ENCODE assay signal across 15 cellular contexts in genomic region chr17:36730095-36730808, GRCh38.
DNase-seq lines count a peak whose midpoint lies in the region; ATAC-seq, FAIRE-seq and TF ChIP-seq lines count a peak whose summit lies in the region.
"Had no signal": no experiment of that assay in that cellular context is flagged by ENCODE, and none has a peak within 500 bp of the region (broad histone marks: within the 10 kb centered on the region; RNA-seq: fewer than 3 reads in every experiment).

No MANE protein-coding gene starts in this region.

- peak overlapping the region; percentile 41 for H3K18ac ChIP-seq in H1 (ENCODE audit: extremely low read depth, low read length)

- H4K20me1 ChIP-seq in H1 (replicated peaks in 1 of 2; ENCODE audit: control insufficient read depth in 1 of 2, insufficient read depth in 2 of 2, low read length in 2 of 2) (no peaks in the 10 kb centered on the region), neural progenitor cell (ENCODE audit: low read depth) (no peaks in the 10 kb centered on the region)

- no peaks in the 10 kb centered on the region for H3K9me3 Mint-ChIP-seq in neural progenitor cell
- H3K9me3 Mint-ChIP-seq in naive thymus-derived CD8-positive, alpha-beta T cell: no peaks in the 10 kb centered on the region

- no peak overlapping the region for H4K5ac ChIP-seq in H1 (ENCODE audit: insufficient read length, low read depth, low read length)

- TF ChIP-seq CTCF in HEK293 (tag by site-specific recombination; IDR thresholded peaks at IDR 0.05) (no peak), H1 (IDR thresholded peaks at IDR 0.05; ENCODE audit: control extremely low read depth in 1 of 3, insufficient read depth in 1 of 3, low read depth in 1 of 3, low read length in 3 of 3) (no peak), neural progenitor cell (IDR thresholded peaks at IDR 0.05) (no peak)

- H3K27ac Mint-ChIP-seq in neural progenitor cell: peak overlapping the region; percentile 8
- H3K27ac Mint-ChIP-seq in naive thymus-derived CD8-positive, alpha-beta T cell: peak overlapping the region in 1 of 10 donors; percentile 41
- H3K27ac Mint-ChIP-seq: B cell had no signal

- FAIRE-seq in H1 (lab: Jason Lieb, UNC): no peak
- FAIRE-seq: A204.1, GM12878, GM18507 had no signal

- peak overlapping the region; percentile 27 for H3K4ac ChIP-seq in H1 (replicated peaks; ENCODE audit: insufficient read length, low read depth, low read length)

- ATAC-seq in HG03139 (IDR thresholded peaks at IDR 0.05; ENCODE audit: unreplicated experiment): no peak
- ATAC-seq in naive thymus-derived CD8-positive, alpha-beta T cell: no peak
- ATAC-seq: GM12878 had no signal

- H2BK12ac ChIP-seq in H1 (ENCODE audit: low read depth, low read length): peak overlapping the region; percentile 99; the same call in 1 of the 2 replicates

- H3K79me2 ChIP-seq in H1 (ENCODE audit: control insufficient read depth in 1 of 2, insufficient read depth in 2 of 2, low read length in 2 of 2): no peaks in the 10 kb centered on the region
- H3K79me2 ChIP-seq in neural progenitor cell (ENCODE audit: low read depth): no peaks in the 10 kb centered on the region

- H2BK15ac ChIP-seq in H1 (ENCODE audit: low read length): no peak overlapping the region; the same call in 1 of the 2 replicates

- peak overlapping the region; percentile 5 for H4K91ac ChIP-seq in H1 (replicated peaks; ENCODE audit: insufficient read length, low read length)

- no peak overlapping the region; the same call in 1 of the 2 replicates for H2AK5ac ChIP-seq in H1 (ENCODE audit: low read depth, low read length)

- CTCF ChIA-PET in HEK293 (lab: Yijun Ruan, JAX): no interaction called here
- CTCF ChIA-PET in H1 (lab: Charles Lee; ENCODE audit: partially characterized antibody): interaction anchor here (1.6 to 2.0 kb wide), 3 partner anchors 18 to 25 kb away, joined by 4 to 7 read pairs (median 5); no protein-coding TSS in a partner anchor

- peak overlapping the region; percentile 69; the same call in 1 of the 2 replicates for H2BK20ac ChIP-seq in H1 (ENCODE audit: low read length)

- 74% methylated on average over 9 of the region's 9 CpGs; no CpG with 5 or more reads in 1 of the 2 experiments for WGBS in H1 (ENCODE audit: extremely low coverage in 1 of 2, insufficient coverage in 1 of 2, insufficient read length in 1 of 2, insufficient replicate concordance in 2 of 2, low coverage in 1 of 2, low lambda C conversion rate in 2 of 2, missing lambda C conversion rate in 1 of 2), 2 experiments

- no peak for DNase-seq in H1 (ENCODE audit: low read depth in 1 of 2, low spot score in 2 of 2)
- no peak for DNase-seq in neural progenitor cell (ENCODE audit: low spot score)
- no peak for DNase-seq in NCI-H524 treated with DMSO at 0.1 percent for 48 hours (lab: John Stamatoyannopoulos, UW)
- no peak for DNase-seq in NCI-H1417 treated with DMSO at 0.1 percent for 48 hours (lab: John Stamatoyannopoulos, UW)
- DNase-seq in naive thymus-derived CD8-positive, alpha-beta T cell: no peak
- DNase-seq: C1 segment of cervical spinal cord; CD4-positive, alpha-beta memory T cell; GOT3; HCEC 1CT had no signal

- no peaks in the 10 kb centered on the region for H3K36me3 ChIP-seq in HEK293 (ENCODE audit: control insufficient read depth in 2 of 2, insufficient read depth in 1 of 2, low read length in 2 of 2)
- no peaks in the 10 kb centered on the region for H3K36me3 ChIP-seq in H1 (ENCODE audit: control insufficient read depth in 2 of 4, insufficient read depth in 4 of 4, low read length in 3 of 4)
- no peaks in the 10 kb centered on the region for H3K36me3 ChIP-seq in neural progenitor cell

- TF ChIP-seq RAD21 in H1 (IDR thresholded peaks at IDR 0.05 in 1 of 2, conservative IDR thresholded peaks at IDR 0.05 in 1 of 2; ENCODE audit: low read depth in 2 of 2, low read length in 2 of 2): no peak

- no peak overlapping the region for H2BK5ac ChIP-seq in H1 (ENCODE audit: low read depth, low read length)

- no peak for TF ChIP-seq EP300 in H1 (IDR thresholded peaks at IDR 0.05; ENCODE audit: borderline replicate concordance in 1 of 2, low read depth in 2 of 2, low read length in 2 of 2)

- H3K79me1 ChIP-seq in H1 (ENCODE audit: low read depth, low read length): no peaks in the 10 kb centered on the region

- no peak overlapping the region for H3K27ac ChIP-seq in HEK293 (ENCODE audit: extremely low read depth, low read depth, low read length)
- H3K27ac ChIP-seq in H1 (ENCODE audit: low read depth, low read length): no peak overlapping the region
- H3K27ac ChIP-seq in neural progenitor cell: no peak overlapping the region

- H3F3A ChIP-seq in neural progenitor cell (ENCODE audit: low read depth): peaks cover 30% of the 10 kb centered on the region

- no peaks in the 10 kb centered on the region for H3K36me3 Mint-ChIP-seq in neural progenitor cell
- H3K36me3 Mint-ChIP-seq in naive thymus-derived CD8-positive, alpha-beta T cell: no peaks in the 10 kb centered on the region
- H3K36me3 Mint-ChIP-seq: CD4-positive, alpha-beta memory T cell had no signal

- H3K4me3 ChIP-seq in HEK293 (ENCODE audit: low read depth, low read length): no peak overlapping the region
- H3K4me3 ChIP-seq in H1 (ENCODE audit: extremely low read depth in 1 of 4, insufficient read depth in 2 of 4, low read depth in 3 of 4, low read length in 4 of 4): no peak overlapping the region
- no peak overlapping the region for H3K4me3 ChIP-seq in neural progenitor cell
- H3K4me3 ChIP-seq: GM12878 had no signal

- H3K27me3 ChIP-seq in H1 (replicated peaks in 1 of 4; ENCODE audit: control insufficient read depth in 3 of 4, extremely low read depth in 1 of 4, insufficient read depth in 3 of 4, low read length in 3 of 4): peaks cover 0 to 7% (median 4%) of the 10 kb centered on the region in 4 experiments; a peak in 4 of 7 replicates
- no peaks in the 10 kb centered on the region for H3K27me3 ChIP-seq in neural progenitor cell

- H4K8ac ChIP-seq in H1 (ENCODE audit: extremely low read depth, insufficient read depth, low read length): no peak overlapping the region

- H2AFZ ChIP-seq in H1 (ENCODE audit: low read length) (no peak overlapping the region), neural progenitor cell (replicated peaks) (peak overlapping the region; percentile 48)

- peak overlapping the region in 1 of 2 experiments; percentile 64; a peak in 2 of 4 replicates for H3K4me2 ChIP-seq in H1 (ENCODE audit: insufficient read depth in 1 of 2, low read depth in 2 of 2, low read length in 2 of 2)
- H3K4me2 ChIP-seq in neural progenitor cell: peak overlapping the region; percentile 6

- H3K23ac ChIP-seq in H1 (ENCODE audit: insufficient read length): no peak overlapping the region

- POLR2A ChIA-PET in HEK293 (lab: Yijun Ruan, JAX): no interaction called here
- POLR2A ChIA-PET in H1 (lab: Charles Lee; ENCODE audit: partially characterized antibody): interaction anchor here (2.3 kb wide), 1 partner anchor 10 kb away, joined by 8 read pairs; no protein-coding TSS in a partner anchor
- POLR2A ChIA-PET in naive thymus-derived CD8-positive, alpha-beta T cell (lab: Charles Lee): interaction anchor here (0.7 kb wide), 1 partner anchor 14 kb away, joined by 3 read pairs; no protein-coding TSS in a partner anchor

- H3K9ac ChIP-seq in H1 (replicated peaks in 1 of 4; ENCODE audit: extremely low read depth in 1 of 4, low read depth in 3 of 4, low read length in 3 of 4) (no peak overlapping the region), neural progenitor cell (no peak overlapping the region)

- H3K4me1 ChIP-seq in HEK293 (ENCODE audit: control insufficient read depth, insufficient read depth, low read length) (peaks cover 9% of the 10 kb centered on the region; the same call in 1 of the 2 replicates), H1 (replicated peaks in 1 of 4; ENCODE audit: control insufficient read depth in 3 of 4, insufficient read depth in 4 of 4, low read length in 3 of 4) (peaks cover 9 to 36% (median 20%) of the 10 kb centered on the region in 4 experiments), neural progenitor cell (peaks cover 48% of the 10 kb centered on the region)

- no peak overlapping the region for H3K56ac ChIP-seq in H1 (replicated peaks; ENCODE audit: insufficient read length, low read depth, low read length)

- no peak overlapping the region for H2BK120ac ChIP-seq in H1 (replicated peaks; ENCODE audit: low read depth, low read length)

- H3K14ac ChIP-seq in H1 (ENCODE audit: insufficient read length): no peak overlapping the region

- no peak overlapping the region for H3K4me3 Mint-ChIP-seq in neural progenitor cell
- no peak overlapping the region for H3K4me3 Mint-ChIP-seq in naive thymus-derived CD8-positive, alpha-beta T cell
- H3K4me3 Mint-ChIP-seq: B cell had no signal

- peaks cover 8% of the 10 kb centered on the region; the same call in 1 of the 2 replicates for H3K23me2 ChIP-seq in H1 (ENCODE audit: low read depth, low read length)

- no peak for TF ChIP-seq POLR2A in H1 (IDR thresholded peaks at IDR 0.05; ENCODE audit: control extremely low read depth in 1 of 2, low read depth in 2 of 2, low read length in 2 of 2)

- H3K9me3 ChIP-seq in HEK293 (ENCODE audit: control insufficient read depth, insufficient read depth, low read depth, low read length): no peaks in the 10 kb centered on the region
- H3K9me3 ChIP-seq in H1 (ENCODE audit: insufficient read depth in 2 of 2, low read depth in 1 of 2, low read length in 1 of 2): no peaks in the 10 kb centered on the region
- H3K9me3 ChIP-seq in neural progenitor cell (ENCODE audit: low read depth): no peaks in the 10 kb centered on the region

- peaks cover 18% of the 10 kb centered on the region for H3K27me3 Mint-ChIP-seq in neural progenitor cell (ENCODE audit: insufficient read depth, low read depth)
- H3K27me3 Mint-ChIP-seq in naive thymus-derived CD8-positive, alpha-beta T cell: peaks cover 9 to 19% (median 14%) of the 10 kb centered on the region in 5 donors

- H3K4me1 Mint-ChIP-seq in neural progenitor cell: peaks cover 35% of the 10 kb centered on the region
- peaks cover 34 to 44% (median 41%) of the 10 kb centered on the region in 4 donors for H3K4me1 Mint-ChIP-seq in naive thymus-derived CD8-positive, alpha-beta T cell

TF ChIP-seq in HEK293, 187 proteins besides CTCF, POLR2A, EP300 and RAD21 (continues in another document):
- TF ChIP-seq IKZF3 (tag by site-specific recombination; IDR thresholded peaks at IDR 0.05) (no peak), ZNF174 (tag by site-specific recombination; IDR thresholded peaks at IDR 0.05) (no peak), ZFHX2 (tag by site-specific recombination; conservative IDR thresholded peaks at IDR 0.05) (peak; percentile 63)

TF ChIP-seq in H1, 55 proteins besides CTCF, POLR2A, EP300 and RAD21 (continues in another document):
- no peak for TF ChIP-seq RNF2 (IDR thresholded peaks at IDR 0.05; ENCODE audit: borderline replicate concordance, low read depth, low read length, missing control alignments, poor library complexity, severe bottlenecking)
- no peak for TF ChIP-seq KDM4A (IDR thresholded peaks at IDR 0.05; ENCODE audit: low read depth, low read length, severe bottlenecking)
- no peak for TF ChIP-seq RXRA (IDR thresholded peaks at IDR 0.05; ENCODE audit: insufficient read depth, low read depth, low read length)
- no peak for TF ChIP-seq HDAC2 (IDR thresholded peaks at IDR 0.05; ENCODE audit: borderline replicate concordance in 1 of 2, low read depth in 2 of 2, low read length in 2 of 2)
- no peak for TF ChIP-seq SIN3A (conservative IDR thresholded peaks at IDR 0.05 in 1 of 2, IDR thresholded peaks at IDR 0.05 in 1 of 2; ENCODE audit: low read depth in 1 of 2, low read length in 2 of 2)
- no peak for TF ChIP-seq SIRT6 (IDR thresholded peaks at IDR 0.05; ENCODE audit: low read length)
